8 cellular contexts compared by ENCODE assay signal in genomic region chr5:57499262-57500050, GRCh38. TPM values are rescaled to one million over a fixed set of nuclear protein-coding genes. Genes with fewer than 3 reads are reported as not detected.
DNase-seq lines count a peak whose midpoint lies in the region; TF ChIP-seq lines count a peak whose summit lies in the region.

No MANE protein-coding gene starts in this region.

- TF ChIP-seq CTCF in BJ (IDR thresholded peaks at IDR 0.05; ENCODE audit: insufficient read depth, low read depth, low read length) (peak; percentile 75), GM12873 (IDR thresholded peaks at IDR 0.05; ENCODE audit: insufficient read depth, low read depth, low read length, missing control alignments) (peak; percentile 79), HFF-Myc (IDR thresholded peaks at IDR 0.05; ENCODE audit: low read depth, low read length, missing control alignments) (peak; percentile 68), progenitor cell of endocrine pancreas (IDR thresholded peaks at IDR 0.05; ENCODE audit: unreplicated experiment) (peak; percentile 79)

- H3K36me3 Mint-ChIP-seq in activated CD4-positive, alpha-beta memory T cell treated with anti-CD3 and anti-CD28 coated beads, Interleukin-2, amount 10 ng/mL, durations not matched to agents 7 days and 5 days (ENCODE audit: low read depth) = no peaks in the 10 kb centered on the region
- no peaks in the 10 kb centered on the region for H3K36me3 Mint-ChIP-seq in progenitor cell of endocrine pancreas (ENCODE audit: insufficient read depth)

- no peaks in the 10 kb centered on the region for H3K36me3 ChIP-seq in BJ (ENCODE audit: control insufficient read depth, insufficient read depth, low read length)
- no peaks in the 10 kb centered on the region for H3K36me3 ChIP-seq in MG63

- H3K4me3 Mint-ChIP-seq in activated CD4-positive, alpha-beta memory T cell treated with anti-CD3 and anti-CD28 coated beads, Interleukin-2, amount 10 ng/mL, durations not matched to agents 7 days and 5 days = peak overlapping the region; percentile 49
- no peak overlapping the region for H3K4me3 Mint-ChIP-seq in progenitor cell of endocrine pancreas (ENCODE audit: low read depth)

- CTCF ChIA-PET in BJ (lab: Yijun Ruan, JAX) = interaction anchor here (0.6 to 4.7 kb wide), 36 partner anchors 8 to 965 kb away, joined by 3 to 50 read pairs (median 4); partner anchors contain the start of gene PLK2
- CTCF ChIA-PET in activated CD4-positive, alpha-beta memory T cell treated with anti-CD3 and anti-CD28 coated beads, Interleukin-2, amount 10 ng/mL, durations not matched to agents 7 days and 5 days (lab: Charles Lee) = interaction anchor here (1.0 to 4.9 kb wide), 13 partner anchors 9 to 962 kb away, joined by 3 to 58 read pairs (median 3); partner anchors contain the start of gene PLK2

- H3K27me3 ChIP-seq in BJ (ENCODE audit: control insufficient read depth, insufficient read depth, low read length) = no peaks in the 10 kb centered on the region
- H3K27me3 ChIP-seq in MG63 = no peaks in the 10 kb centered on the region

- peaks cover 31% of the 10 kb centered on the region for H3K4me1 Mint-ChIP-seq in activated CD4-positive, alpha-beta memory T cell treated with anti-CD3 and anti-CD28 coated beads, Interleukin-2, amount 10 ng/mL, durations not matched to agents 7 days and 5 days
- H3K4me1 Mint-ChIP-seq in progenitor cell of endocrine pancreas (ENCODE audit: low read depth) = peaks cover 42% of the 10 kb centered on the region

- peaks cover 2% of the 10 kb centered on the region for H3K27me3 Mint-ChIP-seq in activated CD4-positive, alpha-beta memory T cell treated with anti-CD3 and anti-CD28 coated beads, Interleukin-2, amount 10 ng/mL, durations not matched to agents 7 days and 5 days
- peaks cover 10% of the 10 kb centered on the region for H3K27me3 Mint-ChIP-seq in progenitor cell of endocrine pancreas

- no peaks in the 10 kb centered on the region for H3K9me3 ChIP-seq in MG63

- peak overlapping the region; percentile 41 for H3K27ac Mint-ChIP-seq in activated CD4-positive, alpha-beta memory T cell treated with anti-CD3 and anti-CD28 coated beads, Interleukin-2, amount 10 ng/mL, durations not matched to agents 7 days and 5 days
- H3K27ac Mint-ChIP-seq in progenitor cell of endocrine pancreas = no peak overlapping the region

- no peak overlapping the region for H3K4me3 ChIP-seq in BJ (ENCODE audit: low read depth, low read length)
- H3K4me3 ChIP-seq in HFF-Myc (replicated peaks; ENCODE audit: low read depth, low read length) = no peak overlapping the region
- no peak overlapping the region for H3K4me3 ChIP-seq in MG63

- no peaks in the 10 kb centered on the region for H3K9me3 Mint-ChIP-seq in activated CD4-positive, alpha-beta memory T cell treated with anti-CD3 and anti-CD28 coated beads, Interleukin-2, amount 10 ng/mL, durations not matched to agents 7 days and 5 days
- no peaks in the 10 kb centered on the region for H3K9me3 Mint-ChIP-seq in progenitor cell of endocrine pancreas (ENCODE audit: low read depth)

- DNase-seq in BJ (ENCODE audit: low read depth) = no peak
- DNase-seq in HFF-Myc (ENCODE audit: extremely low read depth, low read depth) = peak; percentile 63
- DNase-seq in MG63 = peak; percentile 28
- DNase-seq in activated CD4-positive, alpha-beta memory T cell treated with anti-CD3 and anti-CD28 coated beads, Interleukin-2, amount 10 ng/mL, durations not matched to agents 7 days and 5 days = peak; percentile 24
- DNase-seq in globus pallidus (ENCODE audit: low spot score) = peak; percentile 74
- no peak for DNase-seq in progenitor cell of endocrine pancreas (ENCODE audit: low spot score, unreplicated experiment)
- no peak for DNase-seq in stimulated activated CD4-positive, alpha-beta T cell treated with anti-CD3 and anti-CD28 coated beads, Interleukin-4, amount 100 ng/mL, for 24 hours

- POLR2A ChIA-PET in BJ (lab: Charles Lee) = interaction anchor here (0.9 kb wide), 1 partner anchor 961 kb away, joined by 5 read pairs; no protein-coding TSS in a partner anchor
- POLR2A ChIA-PET in activated CD4-positive, alpha-beta memory T cell treated with anti-CD3 and anti-CD28 coated beads, Interleukin-2, amount 10 ng/mL, durations not matched to agents 7 days and 5 days (lab: Charles Lee) = no interaction called here

RNA-seq across cellular contexts. Expression of gene ACTBL2, which starts 16.8 kb away (rescaled TPM):
- polyA plus RNA-seq in BJ (2011; rRNA removed) = 0.05 and 0.07 TPM in 2 replicates
- 0.14 TPM in 1 of 2 replicates, not detected in the other for polyA minus RNA-seq in BJ (2011; rRNA and poly(A)+ RNA removed)
- 0.30 and 1.8 TPM in 2 replicates for total RNA-seq in MG63 (2014; rRNA removed; shearing (Covaris generic); ENCODE audit: low replicate concordance)
- total RNA-seq in activated CD4-positive, alpha-beta memory T cell treated with anti-CD3 and anti-CD28 coated beads, Interleukin-2, amount 10 ng/mL, durations not matched to agents 7 days and 5 days = not detected
- not detected in 2 replicates for total RNA-seq in progenitor cell of endocrine pancreas

Comparison
In these comparisons a context has a peak if more than half of its experiments do, and no peak if none do; other contexts are left out.
1. DNase-seq: peak in HFF-Myc (single experiment), MG63 (single experiment), activated CD4-positive, alpha-beta memory T cell treated with anti-CD3 and anti-CD28 coated beads, Interleukin-2, amount 10 ng/mL, durations not matched to agents 7 days and 5 days (single experiment) and globus pallidus (single experiment); none in BJ (single experiment), progenitor cell of endocrine pancreas (single experiment) and stimulated activated CD4-positive, alpha-beta T cell treated with anti-CD3 and anti-CD28 coated beads, Interleukin-4, amount 100 ng/mL, for 24 hours (single experiment).
2. Peak in every context shown above with its lines, with median percentiles within 50 percentile points of each other: CTCF ChIP-seq.